Comparison of ENCODE assay signal across 1 cellular context in genomic region chr12:62724947-62725447, GRCh38.
TF ChIP-seq lines count a peak whose summit lies in the region.

No MANE protein-coding gene starts in this region.

TF ChIP-seq in A549, 52 proteins besides CTCF, POLR2A, EP300 and RAD21 (continued from another document):
- peak; percentile 80; the same call in 1 of the 2 replicates for TF ChIP-seq HOXB5 (CRISPR knock-in tag; IDR thresholded peaks at IDR 0.05)
- peak; percentile 93 for TF ChIP-seq NFE2L2 (conservative IDR thresholded peaks at IDR 0.05; ENCODE audit: low read length)
- TF ChIP-seq PHF8 (IDR thresholded peaks at IDR 0.05; ENCODE audit: borderline replicate concordance, low read depth), result no peak
- TF ChIP-seq RFX5 (IDR thresholded peaks at IDR 0.05), result no peak
- TF ChIP-seq CBX8 (IDR thresholded peaks at IDR 0.05), result no peak
- TF ChIP-seq KDM5A (IDR thresholded peaks at IDR 0.05), result no peak
- no peak for TF ChIP-seq HEYL (CRISPR knock-in tag; IDR thresholded peaks at IDR 0.05)
- no peak for TF ChIP-seq SREBF2 (IDR thresholded peaks at IDR 0.05)
- TF ChIP-seq ZSCAN20 (CRISPR knock-in tag; IDR thresholded peaks at IDR 0.05), result no peak
- no peak for TF ChIP-seq HDAC2 (IDR thresholded peaks at IDR 0.05)
- TF ChIP-seq CHD2 (IDR thresholded peaks at IDR 0.05; ENCODE audit: low read length, partially characterized antibody), result no peak
- peak; percentile 57 for TF ChIP-seq EHF (CRISPR knock-in tag; IDR thresholded peaks at IDR 0.05)
- no peak for TF ChIP-seq MYC (IDR thresholded peaks at IDR 0.05; ENCODE audit: borderline replicate concordance, low read length)
- peak; percentile 56 to 87 for TF ChIP-seq CEBPB (IDR thresholded peaks at IDR 0.05)
- TF ChIP-seq TFCP2L1 (CRISPR knock-in tag; IDR thresholded peaks at IDR 0.05), result peak; percentile 75; the same call in 1 of the 2 replicates
- no peak for TF ChIP-seq HES2 (IDR thresholded peaks at IDR 0.05)
- TF ChIP-seq E2F6 (IDR thresholded peaks at IDR 0.05; ENCODE audit: borderline replicate concordance, low read depth), result no peak; the same call in 1 of the 2 replicates
- TF ChIP-seq KDM1A (IDR thresholded peaks at IDR 0.05; ENCODE audit: low read depth), result no peak
- TF ChIP-seq CBX2 (IDR thresholded peaks at IDR 0.05; ENCODE audit: borderline replicate concordance, low read depth), result no peak
- TF ChIP-seq FOXS1 (CRISPR knock-in tag; IDR thresholded peaks at IDR 0.05), result peak; percentile 13; the same call in 1 of the 2 replicates
- TF ChIP-seq MAZ (IDR thresholded peaks at IDR 0.05; ENCODE audit: borderline replicate concordance, low read depth, low read length), result no peak
- no peak for TF ChIP-seq ELK1 (IDR thresholded peaks at IDR 0.05; ENCODE audit: low read depth, low read length)
- TF ChIP-seq MAFK (IDR thresholded peaks at IDR 0.05; ENCODE audit: partially characterized antibody), result peak; percentile 99
- TF ChIP-seq MAX (IDR thresholded peaks at IDR 0.05), result peak; percentile 83
- peak; percentile 69 for TF ChIP-seq FOSB (CRISPR knock-in tag; IDR thresholded peaks at IDR 0.05)
- no peak for TF ChIP-seq ZFP36 (IDR thresholded peaks at IDR 0.05; ENCODE audit: borderline replicate concordance, partially characterized antibody)
- no peak for TF ChIP-seq RCOR1 (IDR thresholded peaks at IDR 0.05; ENCODE audit: low read depth, low read length)
- no peak for TF ChIP-seq RNF2 (IDR thresholded peaks at IDR 0.05; ENCODE audit: borderline replicate concordance, low read depth)
- no peak for TF ChIP-seq RARB (CRISPR knock-in tag; IDR thresholded peaks at IDR 0.05)
- 0 out of 2 replicates have a peak, but pooled peaks have one; percentile 23 for TF ChIP-seq BHLHE40 (IDR thresholded peaks at IDR 0.05; ENCODE audit: low read depth, low read length)
- peak; percentile 48 for TF ChIP-seq SMC3 (IDR thresholded peaks at IDR 0.05)
- no peak for TF ChIP-seq EHMT2 (IDR thresholded peaks at IDR 0.05; ENCODE audit: low read depth)
- TF ChIP-seq NR3C1 (IDR thresholded peaks at IDR 0.05), result no peak
- TF ChIP-seq GATA3 (IDR thresholded peaks at IDR 0.05; ENCODE audit: borderline replicate concordance), result peak; percentile 92
TF ChIP-seq in A549: peak in this region for 20.
